Comparison of ENCODE assay signal across 1 cellular context in genomic region chr14:22464422-22465142, GRCh38.
TF ChIP-seq lines count a peak whose summit lies in the region.

No MANE protein-coding gene starts in this region.

TF ChIP-seq in GM12878, 131 proteins besides CTCF, POLR2A, EP300 and RAD21 (continued from another document):
- no peak for TF ChIP-seq BCLAF1 (IDR thresholded peaks at IDR 0.05)
- TF ChIP-seq, protein P1, sequence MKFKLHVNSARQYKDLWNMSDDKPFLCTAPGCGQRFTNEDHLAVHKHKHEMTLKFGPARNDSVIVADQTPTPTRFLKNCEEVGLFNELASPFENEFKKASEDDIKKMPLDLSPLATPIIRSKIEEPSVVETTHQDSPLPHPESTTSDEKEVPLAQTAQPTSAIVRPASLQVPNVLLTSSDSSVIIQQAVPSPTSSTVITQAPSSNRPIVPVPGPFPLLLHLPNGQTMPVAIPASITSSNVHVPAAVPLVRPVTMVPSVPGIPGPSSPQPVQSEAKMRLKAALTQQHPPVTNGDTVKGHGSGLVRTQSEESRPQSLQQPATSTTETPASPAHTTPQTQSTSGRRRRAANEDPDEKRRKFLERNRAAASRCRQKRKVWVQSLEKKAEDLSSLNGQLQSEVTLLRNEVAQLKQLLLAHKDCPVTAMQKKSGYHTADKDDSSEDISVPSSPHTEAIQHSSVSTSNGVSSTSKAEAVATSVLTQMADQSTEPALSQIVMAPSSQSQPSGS (IDR thresholded peaks at IDR 0.05; ENCODE audit: low read length): peak; percentile 81; the same call in 1 of the 2 replicates
